In genomic region chr10:79386637-79387465, GRCh38 we compare ENCODE assay signal across 1 cellular context.
TF ChIP-seq lines count a peak whose summit lies in the region.

No MANE protein-coding gene starts in this region.

TF ChIP-seq in GM23338, 12 proteins besides CTCF, POLR2A, EP300 and RAD21:
- TF ChIP-seq ZNF462 (CRISPR knock-in tag; IDR thresholded peaks at IDR 0.05) (no peak), ZNF114 (CRISPR knock-in tag; IDR thresholded peaks at IDR 0.05) (no peak), ZNF331 (CRISPR knock-in tag; IDR thresholded peaks at IDR 0.05; ENCODE audit: low read depth) (no peak), POLR2AphosphoS5 (IDR thresholded peaks at IDR 0.05; ENCODE audit: low read depth) (no peak), STAT1 (IDR thresholded peaks at IDR 0.05; ENCODE audit: unreplicated experiment) (no peak), JUNB (IDR thresholded peaks at IDR 0.05; ENCODE audit: unreplicated experiment) (no peak), NANOG (IDR thresholded peaks at IDR 0.05; ENCODE audit: borderline replicate concordance) (no peak), ETS1 (IDR thresholded peaks at IDR 0.05) (no peak)
